Comparison of ENCODE assay signal across 9 cellular contexts in the genomic region with DNA sequence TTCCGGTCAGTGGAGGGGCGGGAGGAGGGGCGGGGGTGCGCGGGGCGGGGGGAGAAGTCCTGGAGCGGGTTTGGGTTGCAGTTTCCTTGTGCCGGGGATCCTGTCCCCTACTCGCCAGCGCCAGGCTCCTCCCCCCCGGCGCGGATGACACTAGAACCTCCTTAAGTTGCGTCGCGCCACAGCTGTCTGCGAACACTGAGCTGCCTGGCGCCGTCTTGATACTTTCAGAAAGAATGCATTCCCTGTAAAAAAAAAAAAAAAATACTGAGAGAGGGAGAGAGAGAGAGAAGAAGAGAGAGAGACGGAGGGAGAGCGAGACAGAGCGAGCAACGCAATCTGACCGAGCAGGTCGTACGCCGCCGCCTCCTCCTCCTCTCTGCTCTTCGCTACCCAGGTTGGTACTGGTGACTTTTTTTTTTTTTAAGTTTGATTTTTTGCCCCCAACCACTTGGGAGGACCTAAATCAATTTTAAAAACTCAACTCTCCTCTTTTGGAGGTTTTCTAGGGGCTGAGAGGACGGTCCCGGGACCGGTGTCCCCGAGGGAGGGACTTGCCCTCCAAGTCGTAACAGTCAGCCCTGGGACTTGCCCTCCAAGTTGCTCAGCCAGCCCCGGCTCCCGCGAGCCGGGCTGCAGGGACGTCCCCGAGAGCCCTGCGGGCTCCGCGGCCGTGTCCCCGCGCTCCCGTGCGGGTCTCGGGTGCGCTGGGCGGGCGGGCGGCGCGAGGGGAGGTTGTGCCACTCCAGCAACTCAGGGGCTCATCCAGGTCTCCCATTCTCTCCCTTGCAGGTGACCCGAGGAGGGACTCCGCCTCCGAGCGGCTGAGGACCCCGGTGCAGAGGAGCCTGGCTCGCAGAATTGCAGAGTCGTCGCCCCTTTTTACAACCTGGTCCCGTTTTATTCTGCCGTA. TPM values are rescaled to one million over a fixed set of nuclear protein-coding genes. Genes with fewer than 3 reads are reported as not detected.
DNase-seq lines count a peak whose midpoint lies in the region; ATAC-seq, FAIRE-seq and TF ChIP-seq lines count a peak whose summit lies in the region.
"Had no signal": no experiment of that assay in that cellular context is flagged by ENCODE, and none has a peak within 500 bp of the region (broad histone marks: within the 10 kb centered on the region; RNA-seq: fewer than 3 reads in every experiment).

A gene (plus strand): TSS at position 191 of the 910 bp plus-strand sequence. CDS start 968 bp downstream, outside the sequence.

- TF ChIP-seq CTCF in GM10266 (IDR thresholded peaks at IDR 0.05; ENCODE audit: control insufficient read depth, insufficient read depth, low read depth, missing control alignments) (no peak), HFFc6 (IDR thresholded peaks at IDR 0.05) (no peak)

- intact Hi-C loops in right cardiac atrium (cut with DNase I), result no loop called here

- H3K9me3 Mint-ChIP-seq in HFFc6, result no peaks in the 10 kb centered on the region; the same call in 1 of the 2 replicates

- no peak for FAIRE-seq in small intestine (lab: Jason Lieb, UNC)
- FAIRE-seq: colon had no signal

- H3K4me1 Mint-ChIP-seq in HFFc6 (ENCODE audit: low read depth), result peaks cover 33% of the 10 kb centered on the region

- H3K36me3 Mint-ChIP-seq in HFFc6 (ENCODE audit: low read depth), result 0 out of 2 replicates have a peak, but pooled peaks cover 4% of the 10 kb centered on the region

- WGBS in right cardiac atrium, result 2% methylated on average over 65 of the region's 65 CpGs
- WGBS in small intestine, 3 donors, result 1 to 2% (median 1%) methylated on average over 49 to 65 of the region's 65 CpGs

- peaks cover 54% of the 10 kb centered on the region for H3K27me3 Mint-ChIP-seq in HFFc6 (ENCODE audit: insufficient read depth)

- peak within 1 kb of the TSS; percentile 48 for H3K4me3 ChIP-seq in SJSA1
- H3K4me3 ChIP-seq in right cardiac atrium (ENCODE audit: low read length), result peak within 1 kb of the TSS; percentile 83
- peak within 1 kb of the TSS; percentile 28 to 57 for H3K4me3 ChIP-seq in small intestine (ENCODE audit: low read depth in 1 of 2, low read length in 2 of 2)

- H3K9me3 ChIP-seq in SJSA1 (replicated peaks), result no peaks in the 10 kb centered on the region
- H3K9me3 ChIP-seq in right cardiac atrium (ENCODE audit: control insufficient read depth, low read length), result no peaks in the 10 kb centered on the region
- H3K9me3 ChIP-seq in small intestine (ENCODE audit: control insufficient read depth, low read depth), result no peaks in the 10 kb centered on the region

- H3K4me3 Mint-ChIP-seq in HFFc6, result peak within 1 kb of the TSS; percentile 84

- H3K27ac ChIP-seq in SJSA1, result no peak within 1 kb of the TSS
- H3K27ac ChIP-seq in right cardiac atrium (ENCODE audit: low read length), result peak within 1 kb of the TSS; percentile 41
- peak within 1 kb of the TSS; percentile 24 to 78 for H3K27ac ChIP-seq in small intestine (ENCODE audit: low read depth in 1 of 2, low read length in 1 of 2)

- H3K27ac Mint-ChIP-seq in HFFc6, result no peak within 1 kb of the TSS

- DNase-seq in GM10266 (ENCODE audit: extremely low spot score), result peak; percentile 87
- DNase-seq in HFFc6, result peak; percentile 21
- DNase-seq in SJSA1 (ENCODE audit: low read depth in 1 of 2, low spot score in 2 of 2), result peak; percentile 64 to 78
- peak; percentile 84 for DNase-seq in activated naive CD4-positive, alpha-beta T cell treated with Interleukin-2 at 50 U/mL for 16 hours
- peak; percentile 74 to 90 (median 86) for DNase-seq in right cardiac atrium
- DNase-seq in small intestine, result peak; percentile 53
- DNase-seq in NCI-H2107 treated with DMSO at 0.1 percent for 48 hours (lab: John Stamatoyannopoulos, UW; ENCODE audit: unreplicated experiment), result no peak
- no peak for DNase-seq in COR-L47 (lab: John Stamatoyannopoulos, UW)

- H3K4me1 ChIP-seq in SJSA1 (replicated peaks) (peaks cover 26% of the 10 kb centered on the region), right cardiac atrium (ENCODE audit: control insufficient read depth, insufficient read depth, low read length) (peaks cover 6% of the 10 kb centered on the region), small intestine (ENCODE audit: control insufficient read depth in 2 of 2, insufficient read depth in 1 of 2, low read depth in 1 of 2, low read length in 1 of 2) (peaks cover 2 to 10% of the 10 kb centered on the region in 2 donors)

- H3K36me3 ChIP-seq in SJSA1 (no peaks in the 10 kb centered on the region), small intestine (ENCODE audit: control insufficient read depth in 2 of 2, insufficient read depth in 2 of 2, low read length in 2 of 2) (no peaks in the 10 kb centered on the region)

- ATAC-seq in right cardiac atrium, result peak; percentile 55 to 66

- H3K27me3 ChIP-seq in SJSA1 (replicated peaks) (peaks cover 30% of the 10 kb centered on the region), right cardiac atrium (ENCODE audit: control insufficient read depth, insufficient read depth) (no peaks in the 10 kb centered on the region), small intestine (ENCODE audit: control insufficient read depth in 2 of 2, insufficient read depth in 2 of 2, low read length in 2 of 2) (peaks cover 0 to 39% of the 10 kb centered on the region in 2 donors)

RNA-seq across cellular contexts. Expression of the gene that starts here (rescaled TPM):
- total RNA-seq in HFFc6 (2021; fragmentation: NEBNext Ultra II Directional; extraction: Animal tissue kit (Norgen Biotek cat#: 25700)), result under 1 TPM in 4 of 6 experiments, not detected in 2; 0.07 to 0.43 (median 0.16) TPM
- total RNA-seq in SJSA1 (2014; rRNA removed; shearing (Covaris generic)), result not detected in 2 replicates
- total RNA-seq in right cardiac atrium, result 1 to 10 TPM in 2 of 4 donors, under 1 TPM in 2; 0.76 to 1.7 (median 0.95) TPM
- polyA plus RNA-seq in right cardiac atrium (1.4 TPM), small intestine (under 1 TPM; 0.37 to 0.81 (median 0.45) TPM)

Comparison
In these comparisons a context has a peak if more than half of its experiments do, and no peak if none do; other contexts are left out.
1. Peak in DNase-seq in HFFc6; RNA of the gene not detected or under 1 TPM.
2. Peak in DNase-seq and H3K4me3 ChIP-seq in SJSA1; RNA of the gene not detected or under 1 TPM.
3. Peak in DNase-seq, H3K4me3 ChIP-seq and H3K27ac ChIP-seq in small intestine; RNA of the gene not detected or under 1 TPM.
4. DNase-seq: peak in GM10266 (single experiment), activated naive CD4-positive, alpha-beta T cell treated with Interleukin-2 at 50 U/mL for 16 hours (single experiment) and right cardiac atrium (3 of 3); none in NCI-H2107 treated with DMSO at 0.1 percent for 48 hours (single experiment) and COR-L47 (single experiment).
5. Peak in every context shown above with its lines, with median percentiles within 50 percentile points of each other: H3K4me3 ChIP-seq.